Comparison of ENCODE assay signal across 8 cellular contexts in the genomic region with DNA sequence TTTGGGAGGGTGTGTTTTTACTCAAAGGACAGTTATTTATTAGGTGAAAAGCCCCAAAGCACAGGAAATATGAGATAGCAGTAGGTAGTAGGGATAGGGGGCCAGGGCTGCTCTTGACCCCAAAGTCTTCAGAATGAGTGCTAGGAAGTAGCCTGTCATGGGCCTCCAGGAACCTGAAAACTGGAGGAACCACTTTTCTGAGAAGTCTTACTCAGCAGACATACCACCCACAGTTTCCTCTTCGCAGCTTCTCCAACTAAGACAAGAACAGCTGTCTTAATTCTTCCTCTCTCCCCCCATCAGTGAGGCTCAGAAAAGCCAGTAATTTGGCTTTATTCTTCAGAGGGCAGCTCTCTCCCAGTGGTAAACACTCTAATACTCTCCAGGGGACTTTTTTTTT.
DNase-seq lines count a peak whose midpoint lies in the region; ATAC-seq and TF ChIP-seq lines count a peak whose summit lies in the region.

No MANE protein-coding gene starts in this region.

- H3K4me1 ChIP-seq in adipocyte (ENCODE audit: control insufficient read depth, insufficient read depth, low read length): peaks cover 28% of the 10 kb centered on the region
- H3K4me1 ChIP-seq in naive thymus-derived CD4-positive, alpha-beta T cell (ENCODE audit: control insufficient read depth in 2 of 2, insufficient read depth in 2 of 2, low read length in 2 of 2): peaks cover 17 to 21% of the 10 kb centered on the region in 2 donors

- H3K27ac Mint-ChIP-seq in naive thymus-derived CD4-positive, alpha-beta T cell: peak overlapping the region in 3 of 9 donors; percentile 46 to 89 (median 55)

- no peaks in the 10 kb centered on the region for H3K27me3 Mint-ChIP-seq in naive thymus-derived CD4-positive, alpha-beta T cell

- peaks cover 0 to 27% (median 0%) of the 10 kb centered on the region in 5 donors for H3K36me3 Mint-ChIP-seq in naive thymus-derived CD4-positive, alpha-beta T cell

- no peak overlapping the region for H3K4me3 ChIP-seq in GM12864 (ENCODE audit: low read depth, low read length)
- H3K4me3 ChIP-seq in adipocyte (ENCODE audit: low read length): no peak overlapping the region
- no peak overlapping the region for H3K4me3 ChIP-seq in naive thymus-derived CD4-positive, alpha-beta T cell (ENCODE audit: low read length)

- H3K9me3 Mint-ChIP-seq in naive thymus-derived CD4-positive, alpha-beta T cell: peaks cover 0 to 12% (median 0%) of the 10 kb centered on the region in 11 donors

- no peak for TF ChIP-seq CTCF in GM12864 (IDR thresholded peaks at IDR 0.05; ENCODE audit: low read depth, low read length, missing control alignments)

- DNase-seq in GM12864 (ENCODE audit: low read depth): peak; percentile 47
- peak; percentile 79 for DNase-seq in LHCN-M2 (ENCODE audit: low read depth)
- DNase-seq in adipocyte (ENCODE audit: low read depth): no peak
- peak in 1 of 9 donors; percentile 41 for DNase-seq in naive thymus-derived CD4-positive, alpha-beta T cell
- DNase-seq in EL: no peak
- no peak for DNase-seq in kidney tubule cell (ENCODE audit: low spot score)

- CTCF ChIA-PET in naive thymus-derived CD4-positive, alpha-beta T cell (lab: Charles Lee): interaction anchor here (0.6 kb wide), 1 partner anchor 1191 kb away, joined by 4 read pairs; no protein-coding TSS in a partner anchor

- no peaks in the 10 kb centered on the region for H3K36me3 ChIP-seq in adipocyte (ENCODE audit: control insufficient read depth, insufficient read depth, low read length, severe bottlenecking)
- H3K36me3 ChIP-seq in naive thymus-derived CD4-positive, alpha-beta T cell (ENCODE audit: control insufficient read depth in 2 of 3, insufficient read depth in 3 of 3, low read length in 3 of 3): no peaks in the 10 kb centered on the region

- H3K4me1 Mint-ChIP-seq in naive thymus-derived CD4-positive, alpha-beta T cell: peaks cover 26 to 77% (median 34%) of the 10 kb centered on the region in 7 donors

- no peaks in the 10 kb centered on the region for H3K9me3 ChIP-seq in adipocyte (ENCODE audit: control insufficient read depth, low read length)
- H3K9me3 ChIP-seq in naive thymus-derived CD4-positive, alpha-beta T cell (ENCODE audit: control insufficient read depth in 2 of 3, low read length in 3 of 3): no peaks in the 10 kb centered on the region

- peak overlapping the region; percentile 10 for H3K9ac ChIP-seq in adipocyte (ENCODE audit: low read length)

- peak overlapping the region in 3 of 10 donors; percentile 2 to 80 (median 53) for H3K4me3 Mint-ChIP-seq in naive thymus-derived CD4-positive, alpha-beta T cell

- peak; percentile 88 for ATAC-seq in GM21529 (IDR thresholded peaks at IDR 0.05; ENCODE audit: unreplicated experiment)
- ATAC-seq in naive thymus-derived CD4-positive, alpha-beta T cell: peak; percentile 66
- no peak for ATAC-seq in HG03045 (IDR thresholded peaks at IDR 0.05; ENCODE audit: unreplicated experiment)

- intact Hi-C loops in naive thymus-derived CD4-positive, alpha-beta T cell (cut with micrococcal nuclease): loop anchor here in 1 of 2 donors (2.0 to 5.0 kb wide), 2 partner anchors 17 to 139 kb away; no protein-coding TSS in a partner anchor

- POLR2A ChIA-PET in naive thymus-derived CD4-positive, alpha-beta T cell (lab: Charles Lee): interaction anchor here (1.5 kb wide), 1 partner anchor 12 kb away, joined by 3 read pairs; no protein-coding TSS in a partner anchor

- H3K27ac ChIP-seq in naive thymus-derived CD4-positive, alpha-beta T cell (ENCODE audit: low read depth, low read length): no peak overlapping the region

- H3K27me3 ChIP-seq in adipocyte (replicated peaks; ENCODE audit: control insufficient read depth, insufficient read depth, low read length): no peaks in the 10 kb centered on the region
- H3K27me3 ChIP-seq in naive thymus-derived CD4-positive, alpha-beta T cell (ENCODE audit: control insufficient read depth in 2 of 2, insufficient read depth in 2 of 2, low read length in 2 of 2): no peaks in the 10 kb centered on the region

Comparison
In these comparisons a context has a peak if more than half of its experiments do, and no peak if none do; other contexts are left out.
1. DNase-seq: peak in GM12864 (single experiment) and LHCN-M2 (single experiment); none in adipocyte (single experiment), EL (single experiment) and kidney tubule cell (single experiment).